In the genomic region with DNA sequence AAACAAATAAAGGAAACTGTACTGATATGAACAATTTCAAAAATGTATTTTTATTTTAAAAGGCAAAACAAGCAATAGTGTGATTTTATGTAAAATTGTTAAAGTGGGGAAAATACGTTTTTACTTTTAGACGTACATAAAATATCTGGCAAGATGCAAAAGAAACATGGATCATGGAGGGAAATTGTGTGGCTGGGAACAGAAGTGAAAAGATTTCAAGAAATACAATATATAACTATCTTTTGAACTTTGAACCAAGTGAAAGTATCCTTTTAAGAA, we compare ENCODE assay signal across 8 cellular contexts. TPM values are rescaled to one million over a fixed set of nuclear protein-coding genes. Genes with fewer than 3 reads are reported as not detected.
DNase-seq lines count a peak whose midpoint lies in the region; ATAC-seq and TF ChIP-seq lines count a peak whose summit lies in the region.

No MANE protein-coding gene starts in this region.

- CTCF ChIA-PET in CD4-positive, alpha-beta memory T cell (lab: Charles Lee; ENCODE audit: partially characterized antibody) = interaction anchor here (2.2 kb wide), 1 partner anchor 30 kb away, joined by 7 read pairs; the partner anchor contains the start of gene HABP4

- POLR2A ChIA-PET in CD4-positive, alpha-beta memory T cell (lab: Charles Lee; ENCODE audit: partially characterized antibody) = interaction anchor here (0.8 to 8.0 kb wide), 8 partner anchors 15 to 147 kb away, joined by 3 to 123 read pairs (median 12); partner anchors contain the start of genes HABP4 and SLC35D2

- intact Hi-C loops in CD4-positive, alpha-beta memory T cell (cut with micrococcal nuclease) = loop anchor here (2.0 to 10.0 kb wide), 7 partner anchors 37 to 1692 kb away; partner anchors contain the start of genes AOPEP, CDC14B, NCBP1 and SLC35D2

- no peaks in the 10 kb centered on the region for H4K20me1 ChIP-seq in OCI-LY1 (ENCODE audit: insufficient read depth, low read length)

- H3K4me1 ChIP-seq in CD4-positive, alpha-beta memory T cell (ENCODE audit: insufficient read depth, low read length) = peaks cover 35% of the 10 kb centered on the region
- H3K4me1 ChIP-seq in OCI-LY1 (ENCODE audit: insufficient read depth, low read length, severe bottlenecking) = peaks cover 37% of the 10 kb centered on the region
- H3K4me1 ChIP-seq in neuron (ENCODE audit: insufficient read depth, low read length) = peaks cover 23% of the 10 kb centered on the region

- H3F3A ChIP-seq in OCI-LY1 (ENCODE audit: insufficient read depth, low read length) = no peaks in the 10 kb centered on the region

- no peak for DNase-seq in CD4-positive, alpha-beta memory T cell
- DNase-seq in effector memory CD8-positive, alpha-beta T cell = no peak
- DNase-seq in epidermal melanocyte (ENCODE audit: insufficient read length, low spot score) (no peak), OCI-M1 (lab: John Stamatoyannopoulos, UW) (no peak)

- peaks cover 24% of the 10 kb centered on the region for H3K79me2 ChIP-seq in OCI-LY1 (ENCODE audit: insufficient read depth, low read length)

- H2AFZ ChIP-seq in OCI-LY1 (ENCODE audit: low read length) (peak overlapping the region; percentile 4; the same call in 1 of the 2 replicates), neuron (ENCODE audit: low read depth, low read length) (peak overlapping the region; percentile 44)

- peak overlapping the region; percentile 69 for H3K4me2 ChIP-seq in OCI-LY1 (ENCODE audit: low read length)

- H3K9ac ChIP-seq in OCI-LY1 (ENCODE audit: low read length) = peak overlapping the region; percentile 71

- peak overlapping the region; percentile 64 to 92 (median 84) for H3K4me3 Mint-ChIP-seq in CD4-positive, alpha-beta memory T cell
- H3K4me3 Mint-ChIP-seq in effector memory CD8-positive, alpha-beta T cell = peak overlapping the region; percentile 84 to 92

- no peaks in the 10 kb centered on the region for H3K9me2 ChIP-seq in OCI-LY1 (ENCODE audit: low read depth, low read length)

- peak overlapping the region; percentile 81 to 94 (median 85) for H3K27ac Mint-ChIP-seq in CD4-positive, alpha-beta memory T cell
- peak overlapping the region; percentile 64 to 95 for H3K27ac Mint-ChIP-seq in effector memory CD8-positive, alpha-beta T cell

- peak overlapping the region in 1 of 2 donors; percentile 89 for H3K4me3 ChIP-seq in CD4-positive, alpha-beta memory T cell (ENCODE audit: low read length in 2 of 2)
- H3K4me3 ChIP-seq in OCI-LY1 (ENCODE audit: low read depth, low read length, poor library complexity, severe bottlenecking) = peak overlapping the region; percentile 95
- H3K4me3 ChIP-seq in neuron (ENCODE audit: low read length) = peak overlapping the region; percentile 79

- no peaks in the 10 kb centered on the region for H3K27me3 Mint-ChIP-seq in CD4-positive, alpha-beta memory T cell
- H3K27me3 Mint-ChIP-seq in effector memory CD8-positive, alpha-beta T cell = no peaks in the 10 kb centered on the region

- H3K4me1 Mint-ChIP-seq in CD4-positive, alpha-beta memory T cell = peaks cover 15 to 39% (median 22%) of the 10 kb centered on the region in 4 donors
- H3K4me1 Mint-ChIP-seq in effector memory CD8-positive, alpha-beta T cell (ENCODE audit: low read depth in 2 of 2) = peaks cover 20 to 30% of the 10 kb centered on the region in 2 donors

- TF ChIP-seq CTCF in OCI-LY1 (IDR thresholded peaks at IDR 0.05; ENCODE audit: low read length) = no peak

- peak overlapping the region; percentile 76 for H3K27ac ChIP-seq in CD4-positive, alpha-beta memory T cell (ENCODE audit: low read depth, low read length)
- H3K27ac ChIP-seq in OCI-LY1 (ENCODE audit: low read depth, low read length, poor library complexity, severe bottlenecking) = peak overlapping the region; percentile 85

- ATAC-seq in effector memory CD8-positive, alpha-beta T cell (replicated peaks) = no peak
- ATAC-seq in GM18498 (IDR thresholded peaks at IDR 0.05; ENCODE audit: unreplicated experiment) (no peak), HG02884 (IDR thresholded peaks at IDR 0.05; ENCODE audit: unreplicated experiment) (no peak)

- H3K9me3 Mint-ChIP-seq in CD4-positive, alpha-beta memory T cell = peaks cover 0 to 4% (median 0%) of the 10 kb centered on the region in 8 donors
- H3K9me3 Mint-ChIP-seq in effector memory CD8-positive, alpha-beta T cell = no peaks in the 10 kb centered on the region

- H3K9me3 ChIP-seq in CD4-positive, alpha-beta memory T cell (ENCODE audit: control insufficient read depth in 1 of 2, low read length in 2 of 2) = no peaks in the 10 kb centered on the region
- no peaks in the 10 kb centered on the region for H3K9me3 ChIP-seq in OCI-LY1 (ENCODE audit: low read length)
- H3K9me3 ChIP-seq in neuron (ENCODE audit: low read length) = no peaks in the 10 kb centered on the region

- no peaks in the 10 kb centered on the region for H3K27me3 ChIP-seq in CD4-positive, alpha-beta memory T cell (ENCODE audit: insufficient read depth, low read length)
- no peaks in the 10 kb centered on the region for H3K27me3 ChIP-seq in OCI-LY1 (ENCODE audit: insufficient read depth, low read length)
- no peaks in the 10 kb centered on the region for H3K27me3 ChIP-seq in neuron (ENCODE audit: insufficient read depth, low read length)

- no peaks in the 10 kb centered on the region for H3K36me3 ChIP-seq in CD4-positive, alpha-beta memory T cell (ENCODE audit: insufficient read depth, low read length)
- H3K36me3 ChIP-seq in OCI-LY1 (ENCODE audit: insufficient read depth, low read length) (peaks cover 14% of the 10 kb centered on the region), neuron (ENCODE audit: insufficient read depth, low read length) (no peaks in the 10 kb centered on the region)

- H3K36me3 Mint-ChIP-seq in CD4-positive, alpha-beta memory T cell = peaks cover 0 to 5% of the 10 kb centered on the region in 2 donors
- peaks cover 19% of the 10 kb centered on the region for H3K36me3 Mint-ChIP-seq in effector memory CD8-positive, alpha-beta T cell (ENCODE audit: insufficient read depth)

RNA-seq across cellular contexts. Expression of gene ZNF367, which starts 1.5 kb away (rescaled TPM):
- 1 to 10 TPM; 5.1 to 5.4 TPM for total RNA-seq in CD4-positive, alpha-beta memory T cell
- polyA plus RNA-seq in CD4-positive, alpha-beta memory T cell = 1 to 10 TPM in 1 of 2 donors, under 1 TPM in 1; 0.39 to 1.7 TPM

RNA-seq across cellular contexts. Expression of gene HABP4, which starts 30.3 kb away (rescaled TPM):
- 10 to 100 TPM; 35.5 to 36.6 TPM for total RNA-seq in CD4-positive, alpha-beta memory T cell
- 10 to 100 TPM; 18.6 to 31.1 TPM for polyA plus RNA-seq in CD4-positive, alpha-beta memory T cell

RNA-seq across cellular contexts. Expression of gene SLC35D2, which starts 36.1 kb away (rescaled TPM):
- 10 to 100 TPM; 29.8 to 30.3 TPM for total RNA-seq in CD4-positive, alpha-beta memory T cell
- polyA plus RNA-seq in CD4-positive, alpha-beta memory T cell = 10 to 100 TPM; 25.3 to 30.5 TPM
